ENCODE assay signal across 8 cellular contexts in the genomic region with DNA sequence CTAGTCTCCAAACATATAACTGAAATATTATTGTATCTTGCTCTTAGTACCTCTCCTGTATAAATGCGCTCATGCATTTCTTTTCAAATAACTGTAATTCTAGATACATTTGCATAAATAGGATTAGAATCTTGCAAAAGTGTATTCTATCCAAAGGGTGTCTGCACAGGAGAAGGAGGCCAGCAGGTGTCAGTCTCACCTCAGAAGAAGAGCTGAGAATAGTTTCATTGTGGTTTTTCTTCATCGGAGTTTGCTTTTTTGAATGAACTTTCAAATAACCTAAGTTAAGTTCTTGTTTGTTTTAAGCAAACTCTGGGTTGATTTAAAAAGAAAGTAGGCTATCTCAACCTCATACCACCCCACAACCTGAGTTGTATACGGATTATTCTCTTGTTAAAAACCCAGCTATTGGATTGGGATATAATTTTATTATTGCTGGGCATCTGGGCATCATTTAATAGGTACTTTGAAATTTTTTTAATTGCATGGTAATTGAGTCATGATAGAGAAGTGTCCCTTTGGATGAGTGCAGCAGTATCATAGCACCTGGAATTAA.
DNase-seq lines count a peak whose midpoint lies in the region; ATAC-seq and TF ChIP-seq lines count a peak whose summit lies in the region.

No MANE protein-coding gene starts in this region.

- H2AFZ ChIP-seq in SK-N-SH (ENCODE audit: low read depth): no peak overlapping the region

- CTCF ChIA-PET in SK-N-SH (lab: Yijun Ruan, JAX): interaction anchor here (0.8 to 2.5 kb wide), 16 partner anchors 10 to 1083 kb away, joined by 3 to 20 read pairs (median 4); no protein-coding TSS in a partner anchor

- H3K9me2 ChIP-seq in SK-N-SH: no peaks in the 10 kb centered on the region

- TF ChIP-seq RAD21 in SK-N-SH (IDR thresholded peaks at IDR 0.05; ENCODE audit: low read length): peak; percentile 76

- H3K4me2 ChIP-seq in SK-N-SH: no peak overlapping the region

- no peak overlapping the region for H3K9ac ChIP-seq in SK-N-SH

- peaks cover 8% of the 10 kb centered on the region for H3F3A ChIP-seq in SK-N-SH (replicated peaks; ENCODE audit: insufficient read depth)

- no peak for TF ChIP-seq EP300 in SK-N-SH (IDR thresholded peaks at IDR 0.05; ENCODE audit: borderline replicate concordance in 1 of 2, low read depth in 1 of 2, low read length in 1 of 2)
- TF ChIP-seq EP300 in gastroesophageal sphincter (IDR thresholded peaks at IDR 0.05): no peak

- intact Hi-C loops in psoas muscle (cut with DNase I): loop anchor here (10.0 kb wide), 3 partner anchors 159 to 279 kb away; no protein-coding TSS in a partner anchor

- POLR2A ChIA-PET in SK-N-SH (lab: Yijun Ruan, JAX): no interaction called here

- 10% methylated on average over 3 of the region's 3 CpGs for WGBS in SK-N-SH (ENCODE audit: low lambda C conversion rate)
- WGBS in gastroesophageal sphincter (ENCODE audit: low coverage in 1 of 2), 2 donors: 3 to 34% methylated on average over 3 of the region's 3 CpGs
- WGBS in psoas muscle, 3 donors: 13 to 24% (median 15%) methylated on average over 3 of the region's 3 CpGs

- no peaks in the 10 kb centered on the region for H3K9me3 ChIP-seq in SK-N-SH
- no peaks in the 10 kb centered on the region for H3K9me3 ChIP-seq in gastroesophageal sphincter
- no peaks in the 10 kb centered on the region for H3K9me3 ChIP-seq in psoas muscle

- no peak overlapping the region; a peak in 1 of 4 replicates for H3K4me3 ChIP-seq in SK-N-SH (ENCODE audit: low read depth in 2 of 2, low read length in 1 of 2)
- H3K4me3 ChIP-seq in gastroesophageal sphincter: no peak overlapping the region
- no peak overlapping the region for H3K4me3 ChIP-seq in psoas muscle

- no peaks in the 10 kb centered on the region for H3K36me3 ChIP-seq in SK-N-SH (replicated peaks in 1 of 2; ENCODE audit: control insufficient read depth in 1 of 2, insufficient read depth in 2 of 2, low read length in 1 of 2)
- H3K36me3 ChIP-seq in gastroesophageal sphincter: no peaks in the 10 kb centered on the region
- H3K36me3 ChIP-seq in psoas muscle (ENCODE audit: insufficient read depth in 1 of 2, low read depth in 1 of 2): no peaks in the 10 kb centered on the region

- H4K20me1 ChIP-seq in SK-N-SH (ENCODE audit: insufficient read depth): no peaks in the 10 kb centered on the region

- no peak for TF ChIP-seq POLR2A in gastroesophageal sphincter (IDR thresholded peaks at IDR 0.05)

- peak; percentile 70 for ATAC-seq in GM18868 (IDR thresholded peaks at IDR 0.05; ENCODE audit: unreplicated experiment)
- no peak for ATAC-seq in gastroesophageal sphincter
- peak; percentile 57 to 86 (median 74) for ATAC-seq in psoas muscle
- no peak for ATAC-seq in HG02763 (IDR thresholded peaks at IDR 0.05; ENCODE audit: unreplicated experiment)
- no peak for ATAC-seq in HG03095 (IDR thresholded peaks at IDR 0.05; ENCODE audit: unreplicated experiment)

- TF ChIP-seq CTCF in SK-N-SH (IDR thresholded peaks at IDR 0.05): peak; percentile 90
- peak; percentile 44 to 73 (median 66) for TF ChIP-seq CTCF in gastroesophageal sphincter (IDR thresholded peaks at IDR 0.05)
- peak; percentile 91 for TF ChIP-seq CTCF in psoas muscle (IDR thresholded peaks at IDR 0.05)

- H3K27me3 ChIP-seq in SK-N-SH (ENCODE audit: insufficient read depth): no peaks in the 10 kb centered on the region
- H3K27me3 ChIP-seq in gastroesophageal sphincter: no peaks in the 10 kb centered on the region
- no peaks in the 10 kb centered on the region for H3K27me3 ChIP-seq in psoas muscle (ENCODE audit: insufficient read depth in 3 of 3, low read length in 2 of 3)

- H3K27ac ChIP-seq in SK-N-SH (ENCODE audit: low read depth in 2 of 2, low read length in 1 of 2) (peak overlapping the region in 1 of 2 experiments; percentile 71; a peak in 1 of 4 replicates), gastroesophageal sphincter (no peak overlapping the region), psoas muscle (peak overlapping the region; percentile 61)

- no peaks in the 10 kb centered on the region for H3K79me2 ChIP-seq in SK-N-SH (ENCODE audit: insufficient read depth)

- DNase-seq in Ammon's horn (ENCODE audit: low spot score) (peak; percentile 67), Kasumi-1 (lab: John Stamatoyannopoulos, UW) (peak; percentile 58 to 74), SK-N-SH (peak; percentile 2), psoas muscle (peak; percentile 27 to 52)

- H3K4me1 ChIP-seq in SK-N-SH (ENCODE audit: control insufficient read depth in 1 of 2, insufficient read depth in 2 of 2, low read depth in 1 of 2, low read length in 1 of 2): peaks cover 6 to 17% of the 10 kb centered on the region in 2 experiments
- H3K4me1 ChIP-seq in gastroesophageal sphincter: peaks cover 0 to 16% (median 6%) of the 10 kb centered on the region in 3 donors
- peaks cover 23% of the 10 kb centered on the region for H3K4me1 ChIP-seq in psoas muscle

TF ChIP-seq in SK-N-SH, 30 proteins besides CTCF, POLR2A, EP300 and RAD21:
- TF ChIP-seq MXI1 (IDR thresholded peaks at IDR 0.05; ENCODE audit: low read depth, low read length) (no peak), RFX5 (IDR thresholded peaks at IDR 0.05; ENCODE audit: low read length) (no peak), JUND (IDR thresholded peaks at IDR 0.05) (no peak), TCF12 (IDR thresholded peaks at IDR 0.05) (0 out of 2 replicates have a peak, but pooled peaks have one; percentile 26), SMC3 (IDR thresholded peaks at IDR 0.05; ENCODE audit: low read depth, low read length) (peak; percentile 48), EZH2phosphoT487 (IDR thresholded peaks at IDR 0.05; ENCODE audit: borderline replicate concordance, low read depth) (no peak), GATA2 (CRISPR knock-in tag; IDR thresholded peaks at IDR 0.05) (no peak), FOXM1 (IDR thresholded peaks at IDR 0.05; ENCODE audit: low read depth) (no peak)

Comparison
In these comparisons a context has a peak if more than half of its experiments do, and no peak if none do; other contexts are left out.
1. DNase-seq: peak in every context shown above with its lines; median percentile 67 in Ammon's horn; 66 in Kasumi-1; 40 in psoas muscle; 2 in SK-N-SH.
2. ATAC-seq: peak in GM18868 (single experiment) and psoas muscle (4 of 4); none in gastroesophageal sphincter (single experiment), HG02763 (single experiment) and HG03095 (single experiment).
3. Peak in every context shown above with its lines, with median percentiles within 50 percentile points of each other: CTCF ChIP-seq.